Comparison of ENCODE assay signal across 26 cellular contexts in genomic region chrX:145923376-145923775, GRCh38.
DNase-seq lines count a peak whose midpoint lies in the region; ATAC-seq and TF ChIP-seq lines count a peak whose summit lies in the region.
"Had no signal": no experiment of that assay in that cellular context is flagged by ENCODE, and none has a peak within 500 bp of the region (broad histone marks: within the 10 kb centered on the region; RNA-seq: fewer than 3 reads in every experiment).

No MANE protein-coding gene starts in this region.

- H3K4me1 Mint-ChIP-seq in H9 (no peaks in the 10 kb centered on the region), endothelial cell (ENCODE audit: unreplicated experiment) (no peaks in the 10 kb centered on the region)

- no peak overlapping the region for H3T11ph ChIP-seq in H9 (ENCODE audit: low read length)

- H4K20me1 ChIP-seq in H9 (ENCODE audit: control insufficient read depth, insufficient read depth, insufficient read length) (no peaks in the 10 kb centered on the region), OCI-LY7 (ENCODE audit: insufficient read depth, low read length) (no peaks in the 10 kb centered on the region)

- H3K27ac ChIP-seq in H9 (ENCODE audit: insufficient read length, low read depth, low read length) (no peak overlapping the region), OCI-LY7 (ENCODE audit: low read depth, low read length, poor library complexity, severe bottlenecking) (no peak overlapping the region)
- H3K27ac ChIP-seq: 22Rv1 had no signal

- no peaks in the 10 kb centered on the region for H3K79me1 ChIP-seq in H9 (ENCODE audit: insufficient read depth, low read depth, low read length, poor library complexity, severe bottlenecking)

- no peaks in the 10 kb centered on the region for H3K36me3 ChIP-seq in OCI-LY7 (ENCODE audit: insufficient read depth, low read length)
- no peaks in the 10 kb centered on the region for H3K36me3 ChIP-seq in BE2C

- DNase-seq in DMS 273 (lab: John Stamatoyannopoulos, UW; ENCODE audit: unreplicated experiment) (peak; percentile 48), DMS 273 treated with DMSO at 0.1 percent for 48 hours (lab: John Stamatoyannopoulos, UW) (no peak), H9 (peak; percentile 43), OCI-LY7 (ENCODE audit: low spot score) (no peak), endothelial cell (ENCODE audit: low spot score) (peak; percentile 26), BE2C (no peak)
- DNase-seq: ACHN; C1 segment of cervical spinal cord; Calu3; CD8-positive, alpha-beta T cell; DMS79; GOT3; MM.1S; NCI-H1092 treated with DMSO at 0.1 percent for 48 hours; NCI-H1436 treated with DMSO at 0.1 percent for 48 hours; NCI-H2029; NCI-H2171; NCI-H446; NCI-H526; NK-92 treated with Interleukin-12 subunit alpha and Interleukin-12 subunit beta, amount 100 ng/mL, for 24 hours; SIG-M5 had no signal

- no peaks in the 10 kb centered on the region for H3K23me2 ChIP-seq in H9 (ENCODE audit: insufficient read length, low read depth, low read length, poor library complexity, severe bottlenecking)

- H3K27ac Mint-ChIP-seq in H9 (no peak overlapping the region), endothelial cell (ENCODE audit: unreplicated experiment) (no peak overlapping the region)
- H3K27ac Mint-ChIP-seq: CD8-positive, alpha-beta T cell had no signal

- H3K27me3 Mint-ChIP-seq in H9 (ENCODE audit: low read depth), result no peaks in the 10 kb centered on the region; the same call in 1 of the 2 replicates
- H3K27me3 Mint-ChIP-seq in endothelial cell (ENCODE audit: unreplicated experiment), result no peaks in the 10 kb centered on the region

- WGBS in H9 (ENCODE audit: extremely low coverage, insufficient read length, low lambda C conversion rate), result no CpG with 5 or more reads among the region's 4 CpGs

- H2BK20ac ChIP-seq in H9 (ENCODE audit: low read depth, low read length, poor library complexity, severe bottlenecking), result no peak overlapping the region

- ATAC-seq in HG03520 (IDR thresholded peaks at IDR 0.05; ENCODE audit: unreplicated experiment), result no peak
- no peak for ATAC-seq in GM19463 (IDR thresholded peaks at IDR 0.05; ENCODE audit: unreplicated experiment)
- ATAC-seq: CD8-positive, alpha-beta T cell; Panc1; SK-N-SH treated with all-trans-retinoic acid at 6 μM for 48 hours had no signal

- TF ChIP-seq CTCF in H9 (conservative IDR thresholded peaks at IDR 0.05) (peak; percentile 49; the same call in 2 of the 3 replicates), OCI-LY7 (conservative IDR thresholded peaks at IDR 0.05; ENCODE audit: low read length) (0 out of 2 replicates have a peak, but pooled peaks have one; percentile 12), endothelial cell (IDR thresholded peaks at IDR 0.05; ENCODE audit: unreplicated experiment) (no peak), BE2C (IDR thresholded peaks at IDR 0.05; ENCODE audit: low read depth, low read length) (no peak)

- H2BK15ac ChIP-seq in H9 (ENCODE audit: low read depth, low read length), result no peak overlapping the region

- POLR2A ChIA-PET in OCI-LY7 (lab: Charles Lee), result no interaction called here

- no peak overlapping the region for H3K23ac ChIP-seq in H9 (ENCODE audit: insufficient read length, low read depth, low read length)

- intact Hi-C loops in OCI-LY7 (cut with micrococcal nuclease; ENCODE audit: unreplicated experiment), result no loop called here

- H3K4me3 ChIP-seq in OCI-LY7 (ENCODE audit: low read depth, low read length, poor library complexity, severe bottlenecking), result no peak overlapping the region
- no peak overlapping the region for H3K4me3 ChIP-seq in BE2C (ENCODE audit: low read depth, low read length)

- peaks cover 59% of the 10 kb centered on the region for H3K9me3 ChIP-seq in H9 (ENCODE audit: control insufficient read depth, low read depth, low read length)
- H3K9me3 ChIP-seq in OCI-LY7 (ENCODE audit: low read length), result no peaks in the 10 kb centered on the region
- H3K9me3 ChIP-seq in BE2C, result no peaks in the 10 kb centered on the region

- H3K9ac ChIP-seq in H9 (ENCODE audit: extremely low read depth, insufficient read length, low read length), result no peak overlapping the region

- H3K9me2 ChIP-seq in OCI-LY7 (ENCODE audit: insufficient read depth, low read length), result no peaks in the 10 kb centered on the region

- no peak overlapping the region for H3K4ac ChIP-seq in H9 (ENCODE audit: low read depth, low read length)

- no peak overlapping the region for H3K56ac ChIP-seq in H9 (ENCODE audit: insufficient read length, low read depth, low read length)

- CTCF ChIA-PET in OCI-LY7 (lab: Charles Lee; ENCODE audit: unreplicated experiment), result no interaction called here

- H2BK5ac ChIP-seq in H9 (ENCODE audit: insufficient read length, low read length), result no peak overlapping the region

- H3K9me3 Mint-ChIP-seq in H9, result peaks cover 40 to 54% of the 10 kb centered on the region in 2 experiments
- H3K9me3 Mint-ChIP-seq in endothelial cell (ENCODE audit: unreplicated experiment), result no peaks in the 10 kb centered on the region
- H3K9me3 Mint-ChIP-seq: CD8-positive, alpha-beta T cell had no signal

- no peak overlapping the region for H3K18ac ChIP-seq in H9 (ENCODE audit: insufficient read length, low read depth, low read length)

- H4K8ac ChIP-seq in H9 (replicated peaks; ENCODE audit: insufficient read length, low read depth, low read length), result no peak overlapping the region

- no TSS peak for BruUV-seq in OCI-LY7 (replicated peaks; lab: Mats Ljungman, UMichigan)

- no peak overlapping the region for H4K91ac ChIP-seq in H9 (ENCODE audit: insufficient read length, low read depth, low read length)

- no peak overlapping the region for H4K5ac ChIP-seq in H9 (ENCODE audit: insufficient read length, low read depth, low read length)

- no peak overlapping the region for H2BK120ac ChIP-seq in H9 (ENCODE audit: low read depth, low read length, poor library complexity, severe bottlenecking)

- H3K4me1 ChIP-seq in H9 (ENCODE audit: insufficient read depth, low read length), result no peaks in the 10 kb centered on the region
- H3K4me1 ChIP-seq in OCI-LY7 (ENCODE audit: insufficient read depth, low read length, poor library complexity, severe bottlenecking), result no peaks in the 10 kb centered on the region
- H3K4me1 ChIP-seq in BE2C, result no peaks in the 10 kb centered on the region

- H3K4me2 ChIP-seq in H9 (ENCODE audit: insufficient read depth, insufficient read length, low read length), result no peak overlapping the region
- no peak overlapping the region for H3K4me2 ChIP-seq in OCI-LY7 (ENCODE audit: low read length)

- no peak overlapping the region for H3K14ac ChIP-seq in H9 (ENCODE audit: insufficient read depth, low read length)

- H3K27me3 ChIP-seq in H9 (ENCODE audit: insufficient read depth, low read length), result no peaks in the 10 kb centered on the region
- no peaks in the 10 kb centered on the region for H3K27me3 ChIP-seq in BE2C

- H3K4me3 Mint-ChIP-seq in H9, result no peak overlapping the region
- H3K4me3 Mint-ChIP-seq in endothelial cell (ENCODE audit: unreplicated experiment), result no peak overlapping the region
- H3K4me3 Mint-ChIP-seq: CD8-positive, alpha-beta T cell had no signal

- H2AK5ac ChIP-seq in H9 (ENCODE audit: insufficient read length, low read length), result no peak overlapping the region

- peaks cover 0 to 2% (median 0%) of the 10 kb centered on the region in 3 experiments; a peak in 1 of 7 replicates for H3K36me3 Mint-ChIP-seq in H9 (ENCODE audit: insufficient read depth in 1 of 3, low read depth in 3 of 3)
- H3K36me3 Mint-ChIP-seq in endothelial cell (ENCODE audit: low read depth, unreplicated experiment), result no peaks in the 10 kb centered on the region
- H3K36me3 Mint-ChIP-seq: CD8-positive, alpha-beta T cell had no signal

- no peak overlapping the region for H2AFZ ChIP-seq in H9 (ENCODE audit: low read length)
- H2AFZ ChIP-seq in OCI-LY7 (ENCODE audit: low read length), result no peak overlapping the region

- H2BK12ac ChIP-seq in H9 (ENCODE audit: insufficient read length, low read depth, low read length), result no peak overlapping the region

- H3K79me2 ChIP-seq in H9 (ENCODE audit: insufficient read depth, low read length), result no peaks in the 10 kb centered on the region
- H3K79me2 ChIP-seq in OCI-LY7 (ENCODE audit: insufficient read depth, low read depth, low read length), result no peaks in the 10 kb centered on the region

Comparison
In these comparisons a context has a peak if more than half of its experiments do, and no peak if none do; other contexts are left out.
1. DNase-seq: peak in DMS 273 (single experiment), H9 (single experiment) and endothelial cell (single experiment); none in DMS 273 treated with DMSO at 0.1 percent for 48 hours (single experiment), OCI-LY7 (single experiment) and BE2C (single experiment).
2. CTCF ChIP-seq: peak in H9 (single experiment) and OCI-LY7 (single experiment); none in endothelial cell (single experiment) and BE2C (single experiment).